Comparison of ENCODE assay signal across 8 cellular contexts in the genomic region with DNA sequence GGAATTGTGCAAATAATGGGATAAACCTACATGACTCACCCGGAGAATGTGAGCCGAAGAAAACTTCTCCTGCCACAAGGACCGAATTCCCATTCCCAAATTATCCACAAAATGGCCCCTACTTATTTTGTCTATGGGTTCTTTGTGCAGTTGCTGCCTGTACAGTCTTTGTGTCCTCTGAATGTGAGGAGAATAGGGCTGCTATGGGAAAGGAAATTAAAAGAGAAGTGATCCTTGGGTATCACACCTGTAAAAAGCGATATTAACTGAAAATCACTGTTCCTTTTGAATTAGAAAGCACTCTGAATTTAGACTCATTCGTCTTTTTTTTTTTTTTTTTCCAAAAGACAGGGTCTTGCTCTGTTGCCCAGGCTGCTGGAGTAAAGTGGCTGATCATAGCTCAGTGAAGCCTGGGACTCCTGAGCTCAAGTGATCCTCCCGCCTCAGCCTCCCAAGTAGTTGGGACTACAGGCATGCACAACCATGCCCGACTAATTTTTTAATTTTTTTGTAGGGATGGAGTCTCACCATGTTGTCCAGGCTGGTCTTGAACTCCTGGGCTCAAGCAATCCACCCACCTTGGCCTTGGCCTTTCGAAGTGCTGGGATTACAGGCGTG. TPM values are rescaled to one million over a fixed set of nuclear protein-coding genes. Genes with fewer than 3 reads are reported as not detected.
DNase-seq lines count a peak whose midpoint lies in the region; ATAC-seq and TF ChIP-seq lines count a peak whose summit lies in the region.

No MANE protein-coding gene starts in this region.

- ATAC-seq in Right ventricle myocardium superior (ENCODE audit: poor library complexity) (no peak), left colon (no peak), GM21619 (IDR thresholded peaks at IDR 0.05; ENCODE audit: unreplicated experiment) (no peak), HG02642 (IDR thresholded peaks at IDR 0.05; ENCODE audit: poor library complexity, unreplicated experiment) (no peak)

- in situ Hi-C loops in brain microvascular endothelial cell (cut with HindIII; ENCODE audit: low pct_ligation_motif_present, low sequenced_read_pairs) = no loop called here

- H3K4me3 ChIP-seq in left ventricle myocardium inferior (peak overlapping the region; percentile 58), brain microvascular endothelial cell (ENCODE audit: low read depth, low read length) (peak overlapping the region; percentile 46), mononuclear cell (ENCODE audit: low read length) (peak overlapping the region; percentile 43)

- intact Hi-C loops in left ventricle myocardium inferior (cut with micrococcal nuclease) = no loop called here
- intact Hi-C loops in Right ventricle myocardium superior (cut with DNase I) = loop anchor here (2.0 kb wide), 1 partner anchor 29 kb away; no protein-coding TSS in a partner anchor
- intact Hi-C loops in left colon (cut with DNase I, micrococcal nuclease) = no loop called here

- H3K36me3 ChIP-seq in left ventricle myocardium inferior = no peaks in the 10 kb centered on the region
- no peaks in the 10 kb centered on the region for H3K36me3 ChIP-seq in brain microvascular endothelial cell (replicated peaks)

- H3K27ac ChIP-seq in left ventricle myocardium inferior (replicated peaks) (peak overlapping the region; percentile 97), brain microvascular endothelial cell (peak overlapping the region; percentile 90)

- TF ChIP-seq CTCF in left ventricle myocardium inferior (IDR thresholded peaks at IDR 0.05; ENCODE audit: borderline replicate concordance) (no peak), brain microvascular endothelial cell (IDR thresholded peaks at IDR 0.05; ENCODE audit: low read depth, low read length, missing control alignments) (no peak)

- DNase-seq in left ventricle myocardium inferior = no peak
- DNase-seq in Right ventricle myocardium superior = no peak
- no peak for DNase-seq in brain microvascular endothelial cell
- DNase-seq in NCI-H446 treated with DMSO at 0.1 percent for 48 hours (lab: John Stamatoyannopoulos, UW) = no peak
- DNase-seq in left colon = no peak

- H3K4me1 ChIP-seq in left ventricle myocardium inferior (peaks cover 77% of the 10 kb centered on the region), mononuclear cell (ENCODE audit: insufficient read depth, low read length) (peaks cover 42% of the 10 kb centered on the region)

- H3K9me3 ChIP-seq in left ventricle myocardium inferior (replicated peaks) = no peaks in the 10 kb centered on the region
- no peaks in the 10 kb centered on the region for H3K9me3 ChIP-seq in mononuclear cell (ENCODE audit: low read depth, low read length)

- H3K27me3 ChIP-seq in left ventricle myocardium inferior (ENCODE audit: low read depth) (no peaks in the 10 kb centered on the region), brain microvascular endothelial cell (replicated peaks) (no peaks in the 10 kb centered on the region), mononuclear cell (ENCODE audit: insufficient read depth, low read length) (no peaks in the 10 kb centered on the region)

RNA-seq across cellular contexts. Expression of a gene that starts 45.4 kb away (rescaled TPM):
- total RNA-seq in left ventricle myocardium inferior (38.9 TPM), Right ventricle myocardium superior (39.5 TPM), mononuclear cell (55.6 TPM), left colon (10 to 100 TPM; 68.6 to 73.7 TPM)

RNA-seq across cellular contexts. Expression of a gene that starts 47.5 kb away (rescaled TPM):
- total RNA-seq in left ventricle myocardium inferior = 0.77 TPM
- total RNA-seq in Right ventricle myocardium superior = 0.86 TPM
- total RNA-seq in mononuclear cell = not detected
- 1 to 10 TPM; 5.0 to 6.1 TPM for total RNA-seq in left colon
